35 cellular contexts compared by ENCODE assay signal in genomic region chr22:19859861-19860510, GRCh38.
"Had no signal": no experiment of that assay in that cellular context is flagged by ENCODE, and none has a peak within 500 bp of the region (broad histone marks: within the 10 kb centered on the region; RNA-seq: fewer than 3 reads in every experiment).

No MANE protein-coding gene starts in this region.

- H3K4me2 ChIP-seq: hepatocyte had no signal

- H3K36me3 Mint-ChIP-seq: naive B cell had no signal

- H3K27ac ChIP-seq: adrenal gland, body of pancreas, colonic mucosa, gastroesophageal sphincter, hepatocyte, pancreas, prostate gland, skin epidermis, suprapubic skin, tibial nerve, WERI-Rb-1 had no signal

- H3K4me3 ChIP-seq: adrenal gland, body of pancreas, colonic mucosa, gastroesophageal sphincter, hepatocyte, pancreas, prostate gland, skin epidermis, suprapubic skin, tibial nerve had no signal

- FAIRE-seq: keratinocyte, pancreas had no signal

- H3K9me3 Mint-ChIP-seq: activated CD4-positive, alpha-beta memory T cell treated with anti-CD3 and anti-CD28 coated beads for 36 hours; activated CD4-positive, alpha-beta T cell treated with anti-CD3 and anti-CD28 coated beads, Interleukin-2, amount 10 ng/mL, durations not matched to agents 24 days and 14 days; activated naive CD4-positive, alpha-beta T cell treated with anti-CD3 and anti-CD28 coated beads, Interleukin-2, amount 50 U/mL, for 72 hours; activated T-helper 1 cell treated with anti-CD3 and anti-CD28 coated beads, Interleukin-12 subunit alpha, Interleukin-12 subunit beta, Interleukin-2, Interleukin-4 antibody, amounts not matched to agents 30 ng/mL and 10 ng/mL and 1 ng/mL, durations not matched to agents 14 hours and 24 hours and 36 hours; naive B cell; neural crest cell; stimulated activated effector memory CD8-positive, alpha-beta T cell treated with anti-CD3 and anti-CD28 coated beads, Interleukin-12 subunit alpha, Interleukin-12 subunit beta, amount 100 ng/mL, for 72 hours had no signal

- H3K27ac Mint-ChIP-seq: activated CD4-positive, alpha-beta T cell treated with anti-CD3 and anti-CD28 coated beads, Interleukin-2, amount 10 ng/mL, durations not matched to agents 24 days and 14 days; activated naive CD4-positive, alpha-beta T cell treated with anti-CD3 and anti-CD28 coated beads, Interleukin-2, amount 50 U/mL, for 72 hours; activated T-helper 1 cell treated with anti-CD3 and anti-CD28 coated beads, Interleukin-12 subunit alpha, Interleukin-12 subunit beta, Interleukin-2, Interleukin-4 antibody, amounts not matched to agents 30 ng/mL and 10 ng/mL and 1 ng/mL, durations not matched to agents 14 hours and 24 hours and 36 hours; stimulated activated effector memory CD8-positive, alpha-beta T cell treated with anti-CD3 and anti-CD28 coated beads, Interleukin-12 subunit alpha, Interleukin-12 subunit beta, amount 100 ng/mL, for 72 hours had no signal

- H3K36me3 ChIP-seq: adrenal gland, colonic mucosa, gastroesophageal sphincter, pancreas, prostate gland, suprapubic skin, tibial nerve, WERI-Rb-1 had no signal

- DNase-seq: activated CD4-positive, alpha-beta memory T cell treated with anti-CD3 and anti-CD28 coated beads for 36 hours; activated CD4-positive, alpha-beta T cell treated with anti-CD3 and anti-CD28 coated beads, Interleukin-2, amount 10 ng/mL, durations not matched to agents 24 days and 14 days; activated CD8-positive, alpha-beta memory T cell treated with anti-CD3 and anti-CD28 coated beads, Interleukin-2, amount 50 U/mL, for 4 hours; activated gamma-delta T cell treated with Interleukin-2 at 50 U/mL for 16 hours; activated T-cell treated with anti-CD3 and anti-CD28 coated beads, Interleukin-2, amount 50 U/mL, for 1 hour; adrenal gland; aorta; body of pancreas; cerebellar nuclear complex; colonic mucosa; effector memory CD4-positive, alpha-beta T cell; erythroblast; left colon; mammary epithelial cell; naive B cell; nucleus accumbens; pancreas; retina; stimulated activated CD4-positive, alpha-beta T cell treated with anti-CD3 and anti-CD28 coated beads, Interleukin-12 subunit alpha, Interleukin-12 subunit beta, amount 100 ng/mL, for 4 hours; stimulated activated CD4-positive, alpha-beta T cell treated with anti-CD3 and anti-CD28 coated beads, Interleukin-4, amount 100 ng/mL, for 1 hour; T1000; WERI-Rb-1 had no signal

- H3K27me3 ChIP-seq: adrenal gland, body of pancreas, colonic mucosa, gastroesophageal sphincter, hepatocyte, pancreas, suprapubic skin, tibial nerve had no signal

- H3K4me3 Mint-ChIP-seq: activated CD4-positive, alpha-beta memory T cell treated with anti-CD3 and anti-CD28 coated beads for 36 hours; activated CD4-positive, alpha-beta T cell treated with anti-CD3 and anti-CD28 coated beads, Interleukin-2, amount 10 ng/mL, durations not matched to agents 24 days and 14 days; activated T-helper 1 cell treated with anti-CD3 and anti-CD28 coated beads, Interleukin-12 subunit alpha, Interleukin-12 subunit beta, Interleukin-2, Interleukin-4 antibody, amounts not matched to agents 30 ng/mL and 10 ng/mL and 1 ng/mL, durations not matched to agents 14 hours and 24 hours and 36 hours; naive B cell; neural crest cell; stimulated activated effector memory CD8-positive, alpha-beta T cell treated with anti-CD3 and anti-CD28 coated beads, Interleukin-12 subunit alpha, Interleukin-12 subunit beta, amount 100 ng/mL, for 72 hours had no signal

- ATAC-seq: activated CD4-positive, CD25-positive, alpha-beta regulatory T cell treated with anti-CD3 and anti-CD28 coated beads, Interleukin-2, amount 50 U/mL, for 24 hours; activated naive CD4-positive, alpha-beta T cell treated with anti-CD3 and anti-CD28 coated beads, Interleukin-2, amount 50 U/mL, for 72 hours; body of pancreas; gastroesophageal sphincter; left colon; pancreas; sciatic nerve; stimulated activated effector memory CD8-positive, alpha-beta T cell treated with anti-CD3 and anti-CD28 coated beads, Interleukin-12 subunit alpha, Interleukin-12 subunit beta, amount 100 ng/mL, for 72 hours had no signal

- H3K9me3 ChIP-seq: adrenal gland, body of pancreas, colonic mucosa, gastroesophageal sphincter, pancreas, prostate gland, suprapubic skin, tibial nerve had no signal

- H3K27me3 Mint-ChIP-seq: activated CD4-positive, alpha-beta memory T cell treated with anti-CD3 and anti-CD28 coated beads for 36 hours; naive B cell had no signal

- H2AFZ ChIP-seq: hepatocyte had no signal
